Comparison of ENCODE assay signal across 20 cellular contexts in genomic region chr7:133675510-133676218, GRCh38.
"Had no signal": no experiment of that assay in that cellular context is flagged by ENCODE, and none has a peak within 500 bp of the region (broad histone marks: within the 10 kb centered on the region; RNA-seq: fewer than 3 reads in every experiment).

No MANE protein-coding gene starts in this region.

- H3K27me3 Mint-ChIP-seq: activated naive CD8-positive, alpha-beta T cell had no signal

- H3K36me3 ChIP-seq: heart left ventricle, left lung, vagina had no signal

- H3K27ac Mint-ChIP-seq: activated naive CD8-positive, alpha-beta T cell; activated T-cell treated with anti-CD3 and anti-CD28 coated beads, Interleukin-2, amount 50 U/mL, for 72 hours had no signal

- H3K4me3 Mint-ChIP-seq: activated naive CD8-positive, alpha-beta T cell; activated T-cell treated with anti-CD3 and anti-CD28 coated beads, Interleukin-2, amount 50 U/mL, for 72 hours; neural crest cell had no signal

- H3K9me3 ChIP-seq: heart left ventricle, left lung, vagina had no signal

- H3K4me1 ChIP-seq: heart left ventricle, left lung, vagina had no signal

- H3K27me3 ChIP-seq: dorsolateral prefrontal cortex, heart left ventricle, left lung, vagina had no signal

- H3K27ac ChIP-seq: dorsolateral prefrontal cortex, epithelial cell of prostate, heart left ventricle, left lung, skin epidermis, vagina, VCaP had no signal

- H3K4me3 ChIP-seq: dorsolateral prefrontal cortex, heart left ventricle, left lung, skin epidermis, vagina had no signal

- DNase-seq: activated CD4-positive, alpha-beta T cell treated with anti-CD3 and anti-CD28 coated beads for 1 hour; activated gamma-delta T cell; activated T-cell treated with anti-CD3 and anti-CD28 coated beads, Interleukin-2, amount 50 U/mL, for 72 hours; amniotic stem cell; central memory CD4-positive, alpha-beta T cell; dorsolateral prefrontal cortex; heart left ventricle; kidney; left lung; midbrain; right cardiac atrium; stimulated activated naive CD8-positive, alpha-beta T cell treated with anti-CD3 and anti-CD28 coated beads, Interleukin-15, Interleukin-2, amounts not matched to agents 100 U/mL and 50 U/mL, for 24 hours; T1000; trophoblast cell had no signal
